In genomic region chr3:30609930-30610701, GRCh38 we compare ENCODE assay signal across 10 cellular contexts. TPM values are rescaled to one million over a fixed set of nuclear protein-coding genes. Genes with fewer than 3 reads are reported as not detected.
A peak's percentile ranks its signal among the peaks of the same experiment; 100 is the strongest.
DNase-seq lines count a peak whose midpoint lies in the region; ATAC-seq and TF ChIP-seq lines count a peak whose summit lies in the region.
"Had no signal": no experiment of that assay in that cellular context is flagged by ENCODE, and none has a peak within 500 bp of the region (broad histone marks: within the 10 kb centered on the region; RNA-seq: fewer than 3 reads in every experiment).

No MANE protein-coding gene starts in this region.

- intact Hi-C loops in ascending aorta (cut with DNase I) (loop anchor here (5.0 kb wide), 5 partner anchors 73 to 268 kb away; no protein-coding TSS in a partner anchor), lower lobe of right lung (cut with DNase I) (no loop called here)

- TF ChIP-seq CTCF in ascending aorta (IDR thresholded peaks at IDR 0.05) (no peak), lower lobe of right lung (IDR thresholded peaks at IDR 0.05) (no peak), thoracic aorta (IDR thresholded peaks at IDR 0.05) (no peak)

- H3K27me3 ChIP-seq in ascending aorta (no peaks in the 10 kb centered on the region), lower lobe of right lung (ENCODE audit: low read depth) (no peaks in the 10 kb centered on the region), thoracic aorta (replicated peaks; ENCODE audit: insufficient read depth) (no peaks in the 10 kb centered on the region)

- no peak for DNase-seq in activated T-cell treated with anti-CD3 and anti-CD28 coated beads, Interleukin-2, amount 50 U/mL, for 24 hours
- DNase-seq in activated T-cell treated with anti-CD3 and anti-CD28 coated beads, Interleukin-2, amount 50 U/mL, for 1 hour = no peak
- DNase-seq in ascending aorta (ENCODE audit: low spot score in 2 of 2) (no peak), lower lobe of right lung (no peak), thoracic aorta (ENCODE audit: low spot score) (no peak), iPS-NIHi7 (ENCODE audit: extremely low spot score) (no peak), NCI-H226 (no peak)
- DNase-seq: activated effector memory CD4-positive, alpha-beta T cell treated with anti-CD3 and anti-CD28 coated beads, Interleukin-2, amount 50 U/mL, for 16 hours; NCI-H187 had no signal

- H3K27me3 Mint-ChIP-seq in activated T-cell treated with anti-CD3 and anti-CD28 coated beads, Interleukin-2, amount 50 U/mL, for 24 hours = no peaks in the 10 kb centered on the region

- peak overlapping the region; percentile 46 to 49 for H3K27ac ChIP-seq in ascending aorta
- H3K27ac ChIP-seq in lower lobe of right lung = peak overlapping the region; percentile 100
- H3K27ac ChIP-seq in thoracic aorta = peak overlapping the region in 1 of 2 donors; percentile 42

- ATAC-seq in lower lobe of right lung = no peak
- ATAC-seq in thoracic aorta (ENCODE audit: insufficient number of reproducible peaks, low FRiP score, low read depth) = no peak
- no peak for ATAC-seq in HG02763 (IDR thresholded peaks at IDR 0.05; ENCODE audit: unreplicated experiment)

- H3K36me3 ChIP-seq in ascending aorta (no peaks in the 10 kb centered on the region), lower lobe of right lung (no peaks in the 10 kb centered on the region), thoracic aorta (no peaks in the 10 kb centered on the region)

- H3K9me3 ChIP-seq in ascending aorta (no peaks in the 10 kb centered on the region), lower lobe of right lung (no peaks in the 10 kb centered on the region), thoracic aorta (no peaks in the 10 kb centered on the region)

- peak overlapping the region; percentile 85 for H3K4me3 Mint-ChIP-seq in activated T-cell treated with anti-CD3 and anti-CD28 coated beads, Interleukin-2, amount 50 U/mL, for 24 hours

- peaks cover 72% of the 10 kb centered on the region for H3K36me3 Mint-ChIP-seq in activated T-cell treated with anti-CD3 and anti-CD28 coated beads, Interleukin-2, amount 50 U/mL, for 24 hours (ENCODE audit: low read depth)

- H3K27ac Mint-ChIP-seq in activated T-cell treated with anti-CD3 and anti-CD28 coated beads, Interleukin-2, amount 50 U/mL, for 24 hours = peak overlapping the region; percentile 100

- H3K9me3 Mint-ChIP-seq in activated T-cell treated with anti-CD3 and anti-CD28 coated beads, Interleukin-2, amount 50 U/mL, for 24 hours = no peaks in the 10 kb centered on the region

- H3K4me1 ChIP-seq in ascending aorta = peaks cover 4 to 24% of the 10 kb centered on the region in 2 donors
- peaks cover 67% of the 10 kb centered on the region for H3K4me1 ChIP-seq in lower lobe of right lung
- peaks cover 45 to 63% of the 10 kb centered on the region in 2 donors for H3K4me1 ChIP-seq in thoracic aorta (ENCODE audit: control insufficient read depth in 1 of 2, low read depth in 2 of 2)

- peaks cover 69% of the 10 kb centered on the region for H3K4me1 Mint-ChIP-seq in activated T-cell treated with anti-CD3 and anti-CD28 coated beads, Interleukin-2, amount 50 U/mL, for 24 hours (ENCODE audit: low read depth)

- H3K4me3 ChIP-seq in ascending aorta (peak overlapping the region; percentile 18 to 35), lower lobe of right lung (peak overlapping the region; percentile 94), thoracic aorta (peak overlapping the region; percentile 85)

RNA-seq across cellular contexts. Expression of gene TGFBR2, which starts 3.7 kb away (rescaled TPM):
- total RNA-seq in ascending aorta = 343 TPM
- 289 TPM for total RNA-seq in lower lobe of right lung
- total RNA-seq in thoracic aorta = 100 to 1,000 TPM; 250 to 355 TPM

Comparison
In these comparisons a context has a peak if more than half of its experiments do, and no peak if none do; other contexts are left out.
1. H3K4me3 ChIP-seq: peak in every context shown above with its lines; median percentile 94 in lower lobe of right lung; 85 in thoracic aorta; 26 in ascending aorta.